ENCODE assay signal across 11 cellular contexts in genomic region chr9:114869845-114870244, GRCh38.
DNase-seq lines count a peak whose midpoint lies in the region; ATAC-seq lines count a peak whose summit lies in the region.
"Had no signal": no experiment of that assay in that cellular context is flagged by ENCODE, and none has a peak within 500 bp of the region (broad histone marks: within the 10 kb centered on the region; RNA-seq: fewer than 3 reads in every experiment).

No MANE protein-coding gene starts in this region.

- peaks cover 20% of the 10 kb centered on the region for H3K4me1 Mint-ChIP-seq in activated CD4-positive, alpha-beta T cell treated with anti-CD3 and anti-CD28 coated beads for 36 hours
- H3K4me1 Mint-ChIP-seq in naive thymus-derived CD4-positive, alpha-beta T cell: peaks cover 8 to 34% (median 28%) of the 10 kb centered on the region in 7 donors

- no peaks in the 10 kb centered on the region for H3K36me3 ChIP-seq in naive thymus-derived CD4-positive, alpha-beta T cell (ENCODE audit: control insufficient read depth in 2 of 3, insufficient read depth in 3 of 3, low read length in 3 of 3)

- ATAC-seq in activated CD4-positive, alpha-beta T cell treated with anti-CD3 and anti-CD28 coated beads for 36 hours: no peak
- no peak for ATAC-seq in naive thymus-derived CD4-positive, alpha-beta T cell
- ATAC-seq in HG02938 (IDR thresholded peaks at IDR 0.05; ENCODE audit: unreplicated experiment) (no peak), HG03097 (IDR thresholded peaks at IDR 0.05; ENCODE audit: low FRiP score, unreplicated experiment) (no peak)
- ATAC-seq: K562 had no signal

- peaks cover 0 to 14% (median 0%) of the 10 kb centered on the region in 3 experiments for H3K9me3 ChIP-seq in naive thymus-derived CD4-positive, alpha-beta T cell (ENCODE audit: control insufficient read depth in 2 of 3, low read length in 3 of 3)

- H3K27ac ChIP-seq in naive thymus-derived CD4-positive, alpha-beta T cell (ENCODE audit: low read depth, low read length): no peak overlapping the region
- H3K27ac ChIP-seq: epithelial cell of prostate had no signal

- no peaks in the 10 kb centered on the region for H3K27me3 ChIP-seq in naive thymus-derived CD4-positive, alpha-beta T cell (ENCODE audit: control insufficient read depth in 2 of 2, insufficient read depth in 2 of 2, low read length in 2 of 2)

- intact Hi-C loops in activated CD4-positive, alpha-beta T cell treated with anti-CD3 and anti-CD28 coated beads for 36 hours (cut with DNase I, micrococcal nuclease): no loop called here
- intact Hi-C loops in naive thymus-derived CD4-positive, alpha-beta T cell (cut with micrococcal nuclease): loop anchor here in 1 of 2 donors (2.0 kb wide), 1 partner anchor 29 kb away; no protein-coding TSS in a partner anchor

- H3K9me3 Mint-ChIP-seq in activated CD4-positive, alpha-beta T cell treated with anti-CD3 and anti-CD28 coated beads for 36 hours (ENCODE audit: low read depth): peaks cover 31% of the 10 kb centered on the region
- peaks cover 12 to 66% (median 44%) of the 10 kb centered on the region in 11 donors for H3K9me3 Mint-ChIP-seq in naive thymus-derived CD4-positive, alpha-beta T cell

- peak overlapping the region; percentile 13 for H3K27ac Mint-ChIP-seq in activated CD4-positive, alpha-beta T cell treated with anti-CD3 and anti-CD28 coated beads for 36 hours
- peak overlapping the region; percentile 28 to 87 (median 77) for H3K27ac Mint-ChIP-seq in naive thymus-derived CD4-positive, alpha-beta T cell

- H3K36me3 Mint-ChIP-seq in activated CD4-positive, alpha-beta T cell treated with anti-CD3 and anti-CD28 coated beads for 36 hours (ENCODE audit: low read depth): peaks cover 20% of the 10 kb centered on the region
- H3K36me3 Mint-ChIP-seq in naive thymus-derived CD4-positive, alpha-beta T cell: peaks cover 14 to 60% (median 27%) of the 10 kb centered on the region in 5 donors

- POLR2A ChIA-PET in activated CD4-positive, alpha-beta T cell treated with anti-CD3 and anti-CD28 coated beads for 36 hours (lab: Charles Lee): no interaction called here
- POLR2A ChIA-PET in naive thymus-derived CD4-positive, alpha-beta T cell (lab: Charles Lee): interaction anchor here (0.6 to 1.8 kb wide), 6 partner anchors 11 to 59 kb away, joined by 3 to 4 read pairs (median 4); no protein-coding TSS in a partner anchor

- CTCF ChIA-PET in activated CD4-positive, alpha-beta T cell treated with anti-CD3 and anti-CD28 coated beads for 36 hours (lab: Charles Lee): interaction anchor here (0.7 kb wide), 1 partner anchor 20 kb away, joined by 3 read pairs; no protein-coding TSS in a partner anchor
- CTCF ChIA-PET in naive thymus-derived CD4-positive, alpha-beta T cell (lab: Charles Lee): interaction anchor here (0.8 kb wide), 1 partner anchor 37 kb away, joined by 4 read pairs; no protein-coding TSS in a partner anchor

- H3K4me3 ChIP-seq in naive thymus-derived CD4-positive, alpha-beta T cell (ENCODE audit: low read length): peak overlapping the region; percentile 37
- H3K4me3 ChIP-seq: K562 had no signal

- H3K4me3 Mint-ChIP-seq in activated CD4-positive, alpha-beta T cell treated with anti-CD3 and anti-CD28 coated beads for 36 hours: no peak overlapping the region
- H3K4me3 Mint-ChIP-seq in naive thymus-derived CD4-positive, alpha-beta T cell: peak overlapping the region in 9 of 10 donors; percentile 32 to 66 (median 53)

- H3K27me3 Mint-ChIP-seq in activated CD4-positive, alpha-beta T cell treated with anti-CD3 and anti-CD28 coated beads for 36 hours: no peaks in the 10 kb centered on the region
- H3K27me3 Mint-ChIP-seq in naive thymus-derived CD4-positive, alpha-beta T cell: no peaks in the 10 kb centered on the region

- peaks cover 17 to 18% of the 10 kb centered on the region in 2 donors for H3K4me1 ChIP-seq in naive thymus-derived CD4-positive, alpha-beta T cell (ENCODE audit: control insufficient read depth in 2 of 2, insufficient read depth in 2 of 2, low read length in 2 of 2)

- DNase-seq in activated CD4-positive, alpha-beta T cell treated with anti-CD3 and anti-CD28 coated beads for 36 hours: peak; percentile 23
- no peak for DNase-seq in activated CD4-positive, alpha-beta T cell treated with anti-CD3 and anti-CD28 coated beads, Interleukin-2, amount 50 U/mL, for 1 hour
- DNase-seq in NCI-H2029 treated with DMSO at 0.1 percent for 48 hours (lab: John Stamatoyannopoulos, UW): peak; percentile 26
- DNase-seq in activated T-helper 1 cell treated with Interleukin-2 at 50 U/mL for 16 hours (ENCODE audit: low read depth): peak; percentile 11
- DNase-seq in naive thymus-derived CD4-positive, alpha-beta T cell: peak in 6 of 9 donors; percentile 11 to 42 (median 28)
- DNase-seq in midbrain (lab: John Stamatoyannopoulos, UW): no peak
- DNase-seq: ACHN had no signal

Comparison
In these comparisons a context has a peak if more than half of its experiments do, and no peak if none do; other contexts are left out.
1. DNase-seq: peak in activated CD4-positive, alpha-beta T cell treated with anti-CD3 and anti-CD28 coated beads for 36 hours (single experiment), NCI-H2029 treated with DMSO at 0.1 percent for 48 hours (single experiment), activated T-helper 1 cell treated with Interleukin-2 at 50 U/mL for 16 hours (single experiment) and naive thymus-derived CD4-positive, alpha-beta T cell (6 of 9); none in activated CD4-positive, alpha-beta T cell treated with anti-CD3 and anti-CD28 coated beads, Interleukin-2, amount 50 U/mL, for 1 hour (single experiment) and midbrain (single experiment).